Comparison of ENCODE assay signal across 1 cellular context in genomic region chr1:192797845-192798244, GRCh38.
TF ChIP-seq lines count a peak whose summit lies in the region.

No MANE protein-coding gene starts in this region.

TF ChIP-seq in HepG2, 621 proteins besides CTCF, POLR2A, EP300 and RAD21 (continued from another document):
- TF ChIP-seq THRA (CRISPR knock-in tag; IDR thresholded peaks at IDR 0.05; ENCODE audit: borderline replicate concordance) (no peak), ZNF776 (CRISPR knock-in tag; IDR thresholded peaks at IDR 0.05) (no peak), JUND (CRISPR knock-in tag; IDR thresholded peaks at IDR 0.05) (no peak), GATAD1 (CRISPR knock-in tag; IDR thresholded peaks at IDR 0.05) (no peak), NFKB2 (CRISPR knock-in tag; IDR thresholded peaks at IDR 0.05; ENCODE audit: borderline replicate concordance) (no peak), RFX5 (IDR thresholded peaks at IDR 0.05; ENCODE audit: low read depth, low read length) (no peak), ZNF687 (CRISPR knock-in tag; IDR thresholded peaks at IDR 0.05) (no peak), MTERF4 (CRISPR knock-in tag; IDR thresholded peaks at IDR 0.05) (no peak), HOXD1 (CRISPR knock-in tag; IDR thresholded peaks at IDR 0.05) (no peak)
